In genomic region chr15:74928771-74929198, GRCh38 we compare ENCODE assay signal across 1 cellular context.
A peak's percentile ranks its signal among the peaks of the same experiment; 100 is the strongest.
TF ChIP-seq lines count a peak whose summit lies in the region.

No MANE protein-coding gene starts in this region.

TF ChIP-seq in HepG2, 621 proteins besides CTCF, POLR2A, EP300 and RAD21 (continued from another document and continues in another):
- TF ChIP-seq ZNF784 (CRISPR knock-in tag; IDR thresholded peaks at IDR 0.05; ENCODE audit: borderline replicate concordance) (no peak), ZNF329 (CRISPR knock-in tag; IDR thresholded peaks at IDR 0.05; ENCODE audit: low read depth) (no peak), FOXP1 (IDR thresholded peaks at IDR 0.05) (peak; percentile 39; the same call in 1 of the 2 replicates), FOXP1 (CRISPR knock-in tag; IDR thresholded peaks at IDR 0.05) (peak; percentile 91), PRDM10 (CRISPR knock-in tag; IDR thresholded peaks at IDR 0.05; ENCODE audit: low read depth) (no peak), ONECUT2 (CRISPR knock-in tag; IDR thresholded peaks at IDR 0.05) (no peak), TCF7L2 (IDR thresholded peaks at IDR 0.05; ENCODE audit: low read depth, low read length) (0 out of 2 replicates have a peak, but pooled peaks have one; percentile 22), E2F2 (CRISPR knock-in tag; IDR thresholded peaks at IDR 0.05; ENCODE audit: borderline replicate concordance) (no peak), SAFB2 (CRISPR knock-in tag; IDR thresholded peaks at IDR 0.05; ENCODE audit: borderline replicate concordance, low read depth) (no peak), NFAT5 (CRISPR knock-in tag; IDR thresholded peaks at IDR 0.05) (no peak), FLYWCH1 (CRISPR knock-in tag; IDR thresholded peaks at IDR 0.05) (no peak), RARA (CRISPR knock-in tag; IDR thresholded peaks at IDR 0.05) (0 out of 2 replicates have a peak, but pooled peaks have one; percentile 26), ZBTB7A (CRISPR knock-in tag; IDR thresholded peaks at IDR 0.05) (no peak), HHEX (CRISPR knock-in tag; IDR thresholded peaks at IDR 0.05) (no peak), CHCHD3 (CRISPR knock-in tag; IDR thresholded peaks at IDR 0.05) (no peak), TBP (CRISPR knock-in tag; IDR thresholded peaks at IDR 0.05) (no peak), SETDB1 (CRISPR knock-in tag; IDR thresholded peaks at IDR 0.05; ENCODE audit: borderline replicate concordance) (no peak), FOSL2 (CRISPR knock-in tag; IDR thresholded peaks at IDR 0.05) (0 out of 2 replicates have a peak, but pooled peaks have one; percentile 22), SMARCC2 (IDR thresholded peaks at IDR 0.05) (no peak), REPIN1 (CRISPR knock-in tag; IDR thresholded peaks at IDR 0.05; ENCODE audit: borderline replicate concordance, low read depth) (no peak), HNRNPK (IDR thresholded peaks at IDR 0.05; ENCODE audit: low read depth, low read length, poor library complexity, severe bottlenecking) (no peak), JARID2 (CRISPR knock-in tag; IDR thresholded peaks at IDR 0.05; ENCODE audit: insufficient replicate concordance) (no peak), ATF7-NPFF (CRISPR knock-in tag; IDR thresholded peaks at IDR 0.05; ENCODE audit: low read depth) (no peak), TARDBP (CRISPR knock-in tag; IDR thresholded peaks at IDR 0.05) (no peak), ZNF501 (CRISPR knock-in tag; IDR thresholded peaks at IDR 0.05) (no peak), ZZZ3 (CRISPR knock-in tag; IDR thresholded peaks at IDR 0.05; ENCODE audit: borderline replicate concordance) (no peak), ZNF678 (CRISPR knock-in tag; IDR thresholded peaks at IDR 0.05) (no peak), SYNCRIP (IDR thresholded peaks at IDR 0.05; ENCODE audit: insufficient read depth, low read depth, low read length) (no peak), ZNF574 (CRISPR knock-in tag; IDR thresholded peaks at IDR 0.05) (no peak), FOXA3 (CRISPR knock-in tag; IDR thresholded peaks at IDR 0.05) (peak; percentile 80), ZNF12 (CRISPR knock-in tag; IDR thresholded peaks at IDR 0.05) (no peak), RFX5 (IDR thresholded peaks at IDR 0.05; ENCODE audit: low read depth, low read length) (no peak), ZNF609 (CRISPR knock-in tag; IDR thresholded peaks at IDR 0.05; ENCODE audit: borderline replicate concordance) (peak; percentile 48; the same call in 1 of the 2 replicates), SATB2 (CRISPR knock-in tag; IDR thresholded peaks at IDR 0.05) (no peak), KDM5A (IDR thresholded peaks at IDR 0.05; ENCODE audit: borderline replicate concordance, low read length) (no peak), CENPX (CRISPR knock-in tag; IDR thresholded peaks at IDR 0.05) (no peak), MBD4 (IDR thresholded peaks at IDR 0.05; ENCODE audit: borderline replicate concordance, low read length) (0 out of 2 replicates have a peak, but pooled peaks have one; percentile 44), SRSF9 (IDR thresholded peaks at IDR 0.05; ENCODE audit: borderline replicate concordance, insufficient read depth, low read depth, low read length, poor library complexity, severe bottlenecking) (no peak), PAWR (CRISPR knock-in tag; IDR thresholded peaks at IDR 0.05; ENCODE audit: borderline replicate concordance) (no peak), MTA3 (CRISPR knock-in tag; IDR thresholded peaks at IDR 0.05) (no peak), SNRNP70 (IDR thresholded peaks at IDR 0.05; ENCODE audit: low read depth, low read length) (no peak), ISL2 (CRISPR knock-in tag; IDR thresholded peaks at IDR 0.05) (peak; percentile 46; the same call in 1 of the 2 replicates), ZNF790 (CRISPR knock-in tag; IDR thresholded peaks at IDR 0.05; ENCODE audit: borderline replicate concordance) (no peak), USF2 (IDR thresholded peaks at IDR 0.05; ENCODE audit: low read depth, low read length) (no peak), USF2 (CRISPR knock-in tag; IDR thresholded peaks at IDR 0.05; ENCODE audit: borderline replicate concordance) (no peak), GTF3A (CRISPR knock-in tag; conservative IDR thresholded peaks at IDR 0.05) (no peak)
